Comparison of ENCODE assay signal across 14 cellular contexts in genomic region chr19:6710273-6711077, GRCh38. TPM values are rescaled to one million over a fixed set of nuclear protein-coding genes. Genes with fewer than 3 reads are reported as not detected.
DNase-seq lines count a peak whose midpoint lies in the region; ATAC-seq and TF ChIP-seq lines count a peak whose summit lies in the region.
"Had no signal": no experiment of that assay in that cellular context is flagged by ENCODE, and none has a peak within 500 bp of the region (broad histone marks: within the 10 kb centered on the region; RNA-seq: fewer than 3 reads in every experiment).

No MANE protein-coding gene starts in this region.

- in situ Hi-C loops in ACHN (cut with HindIII; ENCODE audit: low pct_ligation_motif_present, low pct_unique_long_range_greater_than_20kb, low sequenced_read_pairs), result no loop called here

- DNase-seq in CD1c-positive myeloid dendritic cell (ENCODE audit: extremely low spot score), result peak; percentile 48
- no peak for DNase-seq in GM12864 (ENCODE audit: low read depth)
- no peak for DNase-seq in activated CD8-positive, alpha-beta T cell treated with anti-CD3 and anti-CD28 coated beads, Interleukin-2, amount 10 ng/mL, durations not matched to agents 7 days and 5 days
- peak in 2 of 3 donors; percentile 39 to 63 for DNase-seq in right lobe of liver
- no peak for DNase-seq in effector CD8-positive, alpha-beta T cell (lab: John Stamatoyannopoulos, UW)
- no peak for DNase-seq in DMS 273 (lab: John Stamatoyannopoulos, UW; ENCODE audit: unreplicated experiment)
- DNase-seq in ACHN, result no peak
- DNase-seq: Calu3, esophagus squamous epithelium, left cardiac atrium, MG63 had no signal

- no peaks in the 10 kb centered on the region for H3K27me3 ChIP-seq in right lobe of liver
- H3K27me3 ChIP-seq: MG63 had no signal

- peaks cover 8 to 76% (median 48%) of the 10 kb centered on the region in 4 donors for H3K36me3 ChIP-seq in right lobe of liver
- H3K36me3 ChIP-seq: MG63, suprapubic skin had no signal

- no peaks in the 10 kb centered on the region for H3K9me3 Mint-ChIP-seq in activated CD8-positive, alpha-beta T cell treated with anti-CD3 and anti-CD28 coated beads, Interleukin-2, amount 10 ng/mL, durations not matched to agents 7 days and 5 days (ENCODE audit: insufficient read depth)

- peak; percentile 45 for ATAC-seq in activated CD8-positive, alpha-beta T cell treated with anti-CD3 and anti-CD28 coated beads, Interleukin-2, amount 10 ng/mL, durations not matched to agents 7 days and 5 days
- no peak for ATAC-seq in right lobe of liver
- no peak for ATAC-seq in GM19023 (IDR thresholded peaks at IDR 0.05; ENCODE audit: unreplicated experiment)
- ATAC-seq: left cardiac atrium had no signal

- peaks cover 15% of the 10 kb centered on the region for H3K4me1 Mint-ChIP-seq in activated CD8-positive, alpha-beta T cell treated with anti-CD3 and anti-CD28 coated beads, Interleukin-2, amount 10 ng/mL, durations not matched to agents 7 days and 5 days (ENCODE audit: low read depth)

- H3K4me1 ChIP-seq in right lobe of liver, result peaks cover 0 to 20% (median 4%) of the 10 kb centered on the region in 4 donors

- CTCF ChIA-PET in activated CD8-positive, alpha-beta T cell treated with anti-CD3 and anti-CD28 coated beads, Interleukin-2, amount 10 ng/mL, durations not matched to agents 7 days and 5 days (lab: Charles Lee), result no interaction called here

- H3K27ac ChIP-seq in right lobe of liver, result peak overlapping the region in 1 of 3 donors; percentile 13
- H3K27ac ChIP-seq: esophagus squamous epithelium, suprapubic skin had no signal

- whole genome bisulfite sequencing in right lobe of liver (ENCODE audit: insufficient coverage, low coverage, low lambda C conversion rate, missing lambda C conversion rate), result 43% methylated on average over 10 of the region's 30 CpGs

- intact Hi-C loops in right lobe of liver (cut with DNase I), result no loop called here

- no peaks in the 10 kb centered on the region for H3K9me3 ChIP-seq in right lobe of liver
- H3K9me3 ChIP-seq: esophagus squamous epithelium, MG63, suprapubic skin had no signal

- H3K27me3 Mint-ChIP-seq in activated CD8-positive, alpha-beta T cell treated with anti-CD3 and anti-CD28 coated beads, Interleukin-2, amount 10 ng/mL, durations not matched to agents 7 days and 5 days (ENCODE audit: low read depth), result peaks cover 29% of the 10 kb centered on the region

- H3K36me3 Mint-ChIP-seq in activated CD8-positive, alpha-beta T cell treated with anti-CD3 and anti-CD28 coated beads, Interleukin-2, amount 10 ng/mL, durations not matched to agents 7 days and 5 days (ENCODE audit: low read depth), result no peaks in the 10 kb centered on the region

- peak overlapping the region; percentile 22 for H3K4me3 Mint-ChIP-seq in activated CD8-positive, alpha-beta T cell treated with anti-CD3 and anti-CD28 coated beads, Interleukin-2, amount 10 ng/mL, durations not matched to agents 7 days and 5 days

- H3K27ac Mint-ChIP-seq in activated CD8-positive, alpha-beta T cell treated with anti-CD3 and anti-CD28 coated beads, Interleukin-2, amount 10 ng/mL, durations not matched to agents 7 days and 5 days, result no peak overlapping the region

- H3K4me3 ChIP-seq in GM12864 (ENCODE audit: low read depth, low read length) (no peak overlapping the region), right lobe of liver (peak overlapping the region in 1 of 3 donors; percentile 10)
- H3K4me3 ChIP-seq: esophagus squamous epithelium, MG63, suprapubic skin had no signal

- POLR2A ChIA-PET in activated CD8-positive, alpha-beta T cell treated with anti-CD3 and anti-CD28 coated beads, Interleukin-2, amount 10 ng/mL, durations not matched to agents 7 days and 5 days (lab: Charles Lee), result no interaction called here

- TF ChIP-seq POLR2A in right lobe of liver (IDR thresholded peaks at IDR 0.05), result peak; percentile 21

- peak; percentile 25 for TF ChIP-seq CTCF in GM12864 (IDR thresholded peaks at IDR 0.05; ENCODE audit: low read depth, low read length, missing control alignments)
- TF ChIP-seq CTCF in right lobe of liver (IDR thresholded peaks at IDR 0.05), result no peak

RNA-seq across cellular contexts. Expression of gene C3, which starts 10.0 kb away (rescaled TPM):
- 1 to 10 TPM in 1 of 2 experiments, under 1 TPM in 1; 0.52 to 1.2 TPM for total RNA-seq in activated CD8-positive, alpha-beta T cell treated with anti-CD3 and anti-CD28 coated beads, Interleukin-2, amount 10 ng/mL, durations not matched to agents 7 days and 5 days
- total RNA-seq in right lobe of liver, result over 10,000 TPM; 10,569 to 17,502 (median 15,749) TPM

RNA-seq across cellular contexts. Expression of gene GPR108, which starts 26.9 kb away (rescaled TPM):
- 10 to 100 TPM; 76.7 to 85.6 TPM for total RNA-seq in activated CD8-positive, alpha-beta T cell treated with anti-CD3 and anti-CD28 coated beads, Interleukin-2, amount 10 ng/mL, durations not matched to agents 7 days and 5 days
- total RNA-seq in right lobe of liver, result 10 to 100 TPM; 22.3 to 53.0 (median 41.3) TPM

RNA-seq across cellular contexts. Expression of gene TRIP10, which starts 29.0 kb away (rescaled TPM):
- total RNA-seq in activated CD8-positive, alpha-beta T cell treated with anti-CD3 and anti-CD28 coated beads, Interleukin-2, amount 10 ng/mL, durations not matched to agents 7 days and 5 days, result 10 to 100 TPM; 13.9 to 15.2 TPM
- total RNA-seq in right lobe of liver, result 10 to 100 TPM in 2 of 6 experiments, 1 to 10 TPM in 4; 7.5 to 14.9 (median 9.3) TPM

RNA-seq across cellular contexts. Expression of gene TNFSF14, which starts 40.5 kb away (rescaled TPM):
- 10 to 100 TPM; 47.1 to 47.6 TPM for total RNA-seq in activated CD8-positive, alpha-beta T cell treated with anti-CD3 and anti-CD28 coated beads, Interleukin-2, amount 10 ng/mL, durations not matched to agents 7 days and 5 days
- 10 to 100 TPM in 3 of 6 experiments, 1 to 10 TPM in 3; 6.4 to 71.1 (median 14.6) TPM for total RNA-seq in right lobe of liver
- total RNA-seq: NCI-H460, suprapubic skin had no signal

RNA-seq across cellular contexts. Expression of gene SH2D3A, which starts 56.8 kb away (rescaled TPM):
- 10 to 100 TPM; 28.2 to 28.5 TPM for total RNA-seq in activated CD8-positive, alpha-beta T cell treated with anti-CD3 and anti-CD28 coated beads, Interleukin-2, amount 10 ng/mL, durations not matched to agents 7 days and 5 days
- total RNA-seq in right lobe of liver, result 1 to 10 TPM in 4 of 6 experiments, under 1 TPM in 2; 0.72 to 2.3 (median 1.3) TPM

Comparison
In these comparisons a context has a peak if more than half of its experiments do, and no peak if none do; other contexts are left out.
1. DNase-seq: peak in CD1c-positive myeloid dendritic cell (single experiment) and right lobe of liver (2 of 3); none in GM12864 (single experiment), activated CD8-positive, alpha-beta T cell treated with anti-CD3 and anti-CD28 coated beads, Interleukin-2, amount 10 ng/mL, durations not matched to agents 7 days and 5 days (single experiment), effector CD8-positive, alpha-beta T cell (single experiment), DMS 273 (single experiment) and ACHN (single experiment).
2. RNA of gene C3, which starts 10.0 kb away (total RNA-seq): 10,569 to 17,502 TPM in right lobe of liver; 0.52 to 1.2 TPM in activated CD8-positive, alpha-beta T cell treated with anti-CD3 and anti-CD28 coated beads, Interleukin-2, amount 10 ng/mL, durations not matched to agents 7 days and 5 days; every median in the first group is over 1,000 times any median in the second.